Comparison of ENCODE assay signal across 8 cellular contexts in genomic region chr19:4068058-4068966, GRCh38. TPM values are rescaled to one million over a fixed set of nuclear protein-coding genes. Genes with fewer than 3 reads are reported as not detected.
DNase-seq lines count a peak whose midpoint lies in the region; ATAC-seq and TF ChIP-seq lines count a peak whose summit lies in the region.

No MANE protein-coding gene starts in this region.

- H3K9me2 ChIP-seq in neural cell (ENCODE audit: insufficient read depth, low read length), result no peaks in the 10 kb centered on the region

- no peaks in the 10 kb centered on the region for H3K27me3 ChIP-seq in BLaER1 treated with 17β-estradiol and CSF1 and Interleukin-3, amounts not matched to agents 10 nM and 100 nM
- H3K27me3 ChIP-seq in MG63 (no peaks in the 10 kb centered on the region), neural cell (ENCODE audit: insufficient read depth, low read depth, low read length) (peaks cover 22% of the 10 kb centered on the region)

- H3K36me3 Mint-ChIP-seq in chondrocyte (ENCODE audit: low read depth), result no peaks in the 10 kb centered on the region

- H3K27me3 Mint-ChIP-seq in chondrocyte (ENCODE audit: low read depth), result no peaks in the 10 kb centered on the region

- H3K9me3 Mint-ChIP-seq in chondrocyte (ENCODE audit: low read depth), result no peaks in the 10 kb centered on the region

- TF ChIP-seq CTCF in chondrocyte (IDR thresholded peaks at IDR 0.05) (no peak), neural cell (IDR thresholded peaks at IDR 0.05; ENCODE audit: poor library complexity, severe bottlenecking) (no peak)

- no peak for DNase-seq in MG63
- DNase-seq in chondrocyte (ENCODE audit: low spot score), result no peak
- no peak for DNase-seq in hepatic stellate cell (ENCODE audit: low spot score)
- DNase-seq in activated CD4-positive, CD25-positive, alpha-beta regulatory T cell (lab: John Stamatoyannopoulos, UW), result no peak

- no peak for TF ChIP-seq RAD21 in neural cell (conservative IDR thresholded peaks at IDR 0.05)

- H3K4me2 ChIP-seq in BLaER1 treated with 17β-estradiol and CSF1 and Interleukin-3, amounts not matched to agents 10 nM and 100 nM, result peak overlapping the region; percentile 78 to 97 (median 91)
- H3K4me2 ChIP-seq in neural cell (ENCODE audit: low read length), result no peak overlapping the region

- peaks cover 3 to 15% (median 13%) of the 10 kb centered on the region in 11 experiments; a peak in 20 of 22 replicates for H3K36me3 ChIP-seq in BLaER1 treated with 17β-estradiol and CSF1 and Interleukin-3, amounts not matched to agents 10 nM and 100 nM
- peaks cover 13% of the 10 kb centered on the region for H3K36me3 ChIP-seq in MG63
- no peaks in the 10 kb centered on the region for H3K36me3 ChIP-seq in neural cell (ENCODE audit: insufficient read depth, low read length)

- H3K4me3 ChIP-seq in BLaER1 treated with 17β-estradiol and CSF1 and Interleukin-3, amounts not matched to agents 10 nM and 100 nM, result peak overlapping the region; percentile 83 to 96 (median 90)
- H3K4me3 ChIP-seq in MG63, result peak overlapping the region; percentile 65
- H3K4me3 ChIP-seq in neural cell (ENCODE audit: low read length), result peak overlapping the region; percentile 85

- H3K4me1 Mint-ChIP-seq in chondrocyte (ENCODE audit: low read depth), result peaks cover 12% of the 10 kb centered on the region

- H3K4me3 Mint-ChIP-seq in chondrocyte (ENCODE audit: unreplicated experiment), result peak overlapping the region; percentile 60

- H3K4me1 ChIP-seq in BLaER1 treated with 17β-estradiol and CSF1 and Interleukin-3, amounts not matched to agents 10 nM and 100 nM, result peaks cover 27 to 50% (median 33%) of the 10 kb centered on the region in 10 experiments

- H3K9me3 ChIP-seq in BLaER1 treated with 17β-estradiol and CSF1 and Interleukin-3, amounts not matched to agents 10 nM and 100 nM (replicated peaks in 1 of 11), result no peaks in the 10 kb centered on the region
- no peaks in the 10 kb centered on the region for H3K9me3 ChIP-seq in MG63
- no peaks in the 10 kb centered on the region for H3K9me3 ChIP-seq in neural cell (ENCODE audit: low read length)

- H3K27ac ChIP-seq in BLaER1 treated with 17β-estradiol and CSF1 and Interleukin-3, amounts not matched to agents 10 nM and 100 nM, result peak overlapping the region; percentile 76 to 96 (median 91); a peak in 20 of 22 replicates
- no peak overlapping the region for H3K27ac ChIP-seq in neural cell (ENCODE audit: low read length)

- ATAC-seq in GM18858 (IDR thresholded peaks at IDR 0.05; ENCODE audit: unreplicated experiment), result no peak
- no peak for ATAC-seq in GM21529 (IDR thresholded peaks at IDR 0.05; ENCODE audit: unreplicated experiment)

- H4K20me1 ChIP-seq in BLaER1 treated with 17β-estradiol and CSF1 and Interleukin-3, amounts not matched to agents 10 nM and 100 nM, result peaks cover 17 to 19% (median 18%) of the 10 kb centered on the region in 11 experiments
- H4K20me1 ChIP-seq in neural cell (ENCODE audit: insufficient read depth), result peaks cover 5% of the 10 kb centered on the region

- H3K9ac ChIP-seq in BLaER1 treated with 17β-estradiol and CSF1 and Interleukin-3, amounts not matched to agents 10 nM and 100 nM, result peak overlapping the region; percentile 90 to 96 (median 95)
- H3K9ac ChIP-seq in neural cell (ENCODE audit: low read length), result no peak overlapping the region

- no peaks in the 10 kb centered on the region for H3K79me2 ChIP-seq in neural cell (replicated peaks; ENCODE audit: insufficient read depth, low read length)

- no peak for TF ChIP-seq EP300 in neural cell (conservative IDR thresholded peaks at IDR 0.05; ENCODE audit: poor library complexity, severe bottlenecking)

- H2AFZ ChIP-seq in neural cell (ENCODE audit: low read depth, low read length), result no peak overlapping the region

- peak overlapping the region; percentile 74 for H3K27ac Mint-ChIP-seq in chondrocyte (ENCODE audit: unreplicated experiment)

- no peaks in the 10 kb centered on the region for H3F3A ChIP-seq in neural cell (ENCODE audit: insufficient read depth, low read length, poor library complexity, severe bottlenecking)

TF ChIP-seq in neural cell, 6 proteins besides CTCF, POLR2A, EP300 and RAD21:
- no peak for TF ChIP-seq SMC3 (conservative IDR thresholded peaks at IDR 0.05; ENCODE audit: poor library complexity)
- no peak for TF ChIP-seq POLR2AphosphoS5 (IDR thresholded peaks at IDR 0.05)
- TF ChIP-seq, protein P1, sequence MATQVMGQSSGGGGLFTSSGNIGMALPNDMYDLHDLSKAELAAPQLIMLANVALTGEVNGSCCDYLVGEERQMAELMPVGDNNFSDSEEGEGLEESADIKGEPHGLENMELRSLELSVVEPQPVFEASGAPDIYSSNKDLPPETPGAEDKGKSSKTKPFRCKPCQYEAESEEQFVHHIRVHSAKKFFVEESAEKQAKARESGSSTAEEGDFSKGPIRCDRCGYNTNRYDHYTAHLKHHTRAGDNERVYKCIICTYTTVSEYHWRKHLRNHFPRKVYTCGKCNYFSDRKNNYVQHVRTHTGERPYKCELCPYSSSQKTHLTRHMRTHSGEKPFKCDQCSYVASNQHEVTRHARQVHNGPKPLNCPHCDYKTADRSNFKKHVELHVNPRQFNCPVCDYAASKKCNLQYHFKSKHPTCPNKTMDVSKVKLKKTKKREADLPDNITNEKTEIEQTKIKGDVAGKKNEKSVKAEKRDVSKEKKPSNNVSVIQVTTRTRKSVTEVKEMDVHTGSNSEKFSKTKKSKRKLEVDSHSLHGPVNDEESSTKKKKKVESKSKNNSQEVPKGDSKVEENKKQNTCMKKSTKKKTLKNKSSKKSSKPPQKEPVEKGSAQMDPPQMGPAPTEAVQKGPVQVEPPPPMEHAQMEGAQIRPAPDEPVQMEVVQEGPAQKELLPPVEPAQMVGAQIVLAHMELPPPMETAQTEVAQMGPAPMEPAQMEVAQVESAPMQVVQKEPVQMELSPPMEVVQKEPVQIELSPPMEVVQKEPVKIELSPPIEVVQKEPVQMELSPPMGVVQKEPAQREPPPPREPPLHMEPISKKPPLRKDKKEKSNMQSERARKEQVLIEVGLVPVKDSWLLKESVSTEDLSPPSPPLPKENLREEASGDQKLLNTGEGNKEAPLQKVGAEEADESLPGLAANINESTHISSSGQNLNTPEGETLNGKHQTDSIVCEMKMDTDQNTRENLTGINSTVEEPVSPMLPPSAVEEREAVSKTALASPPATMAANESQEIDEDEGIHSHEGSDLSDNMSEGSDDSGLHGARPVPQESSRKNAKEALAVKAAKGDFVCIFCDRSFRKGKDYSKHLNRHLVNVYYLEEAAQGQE (IDR thresholded peaks at IDR 0.05; ENCODE audit: borderline replicate concordance), result no peak
- TF ChIP-seq MXI1 (conservative IDR thresholded peaks at IDR 0.05; ENCODE audit: poor library complexity, severe bottlenecking), result no peak
- TF ChIP-seq EZH2 (IDR thresholded peaks at IDR 0.05; ENCODE audit: borderline replicate concordance, insufficient read depth, low read length, poor library complexity, severe bottlenecking), result no peak
- no peak for TF ChIP-seq TAF1 (IDR thresholded peaks at IDR 0.05; ENCODE audit: low read depth)

RNA-seq across cellular contexts. Expression of gene ZBTB7A, which starts 1.6 kb away (rescaled TPM):
- total RNA-seq in MG63 (2014; rRNA removed; shearing (Covaris generic); ENCODE audit: low replicate concordance), result 7.8 and 8.7 TPM in 2 replicates
- 29.4 to 29.9 TPM (median 29.5 TPM) in 3 replicates for total RNA-seq in chondrocyte
- polyA plus RNA-seq in neural cell, result 1.7 and 2.5 TPM in 2 replicates
- polyA minus RNA-seq in neural cell, result 5.3 and 7.5 TPM in 2 replicates

RNA-seq across cellular contexts. Expression of gene MAP2K2, which starts 55.6 kb away (rescaled TPM):
- 115 and 216 TPM in 2 replicates for total RNA-seq in MG63 (2014; rRNA removed; shearing (Covaris generic); ENCODE audit: low replicate concordance)
- total RNA-seq in chondrocyte, result 131 to 168 TPM (median 158 TPM) in 3 replicates
- polyA plus RNA-seq in neural cell, result 95.5 and 102 TPM in 2 replicates
- polyA minus RNA-seq in neural cell, result 103 and 117 TPM in 2 replicates
